In the genomic region with DNA sequence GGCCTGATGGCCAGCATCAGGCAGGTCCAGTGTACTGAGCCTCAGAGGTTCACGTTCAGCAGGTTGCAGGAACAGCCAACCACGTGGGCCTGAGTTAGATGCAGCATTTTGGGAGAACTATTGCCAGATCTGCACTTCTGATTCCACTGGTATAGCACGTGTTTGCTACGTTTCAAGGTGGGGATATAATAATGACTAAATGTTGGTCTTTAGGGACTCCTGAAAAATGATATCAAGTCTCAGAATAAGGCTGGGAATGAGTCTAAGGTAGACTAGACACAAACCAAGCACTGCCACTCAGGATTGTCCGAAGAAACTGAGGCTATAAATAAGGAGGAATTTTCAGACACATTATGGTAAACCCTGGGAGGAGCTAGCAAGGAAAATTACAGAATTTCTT, we compare ENCODE assay signal across 14 cellular contexts.
A peak's percentile ranks its signal among the peaks of the same experiment; 100 is the strongest.
DNase-seq lines count a peak whose midpoint lies in the region; ATAC-seq, FAIRE-seq and TF ChIP-seq lines count a peak whose summit lies in the region.
"Had no signal": no experiment of that assay in that cellular context is flagged by ENCODE, and none has a peak within 500 bp of the region (broad histone marks: within the 10 kb centered on the region; RNA-seq: fewer than 3 reads in every experiment).

No MANE protein-coding gene starts in this region.

- H3K9me2 ChIP-seq in PC-9 (ENCODE audit: insufficient read depth) = no peaks in the 10 kb centered on the region

- CTCF ChIA-PET in activated CD4-positive, alpha-beta T cell treated with anti-CD3 and anti-CD28 coated beads for 36 hours (lab: Charles Lee) = interaction anchor here (1.2 to 2.0 kb wide), 2 partner anchors 9 to 108 kb away, joined by 4 to 6 read pairs; no protein-coding TSS in a partner anchor
- CTCF ChIA-PET in activated CD4-positive, alpha-beta T cell treated with anti-CD3 and anti-CD28 coated beads, Interleukin-2, amount 10 ng/mL, durations not matched to agents 7 days and 5 days (lab: Charles Lee) = interaction anchor here (1.1 kb wide), 1 partner anchor 10 kb away, joined by 3 read pairs; no protein-coding TSS in a partner anchor
- CTCF ChIA-PET in PC-9 (lab: Charles Lee) = no interaction called here

- H3K23me2 ChIP-seq in H9 (ENCODE audit: insufficient read length, low read depth, low read length, poor library complexity, severe bottlenecking) = peaks cover 4% of the 10 kb centered on the region

- H2BK15ac ChIP-seq in H9 (ENCODE audit: low read depth, low read length) = no peak overlapping the region

- no peak overlapping the region for H3T11ph ChIP-seq in H9 (ENCODE audit: low read length)

- no peak overlapping the region for H3K18ac ChIP-seq in H9 (ENCODE audit: insufficient read length, low read depth, low read length)

- no peak overlapping the region for H4K91ac ChIP-seq in H9 (ENCODE audit: insufficient read length, low read depth, low read length)

- H3K4me2 ChIP-seq in PC-9 = no peak overlapping the region
- H3K4me2 ChIP-seq in H9 (ENCODE audit: insufficient read depth, insufficient read length, low read length) = no peak overlapping the region

- H2BK5ac ChIP-seq in H9 (ENCODE audit: insufficient read length, low read length) = no peak overlapping the region

- no TSS peak for BruUV-seq in PC-9 (replicated peaks; lab: Mats Ljungman, UMichigan)

- H3K27me3 ChIP-seq in WERI-Rb-1 (ENCODE audit: insufficient read depth, low read depth, severe bottlenecking) (no peaks in the 10 kb centered on the region), PC-9 (ENCODE audit: insufficient read depth, low read depth) (no peaks in the 10 kb centered on the region), H9 (ENCODE audit: insufficient read depth, low read length) (no peaks in the 10 kb centered on the region)
- H3K27me3 ChIP-seq: brain microvascular endothelial cell, foreskin keratinocyte, tibial nerve had no signal

- intact Hi-C loops in activated CD4-positive, alpha-beta T cell treated with anti-CD3 and anti-CD28 coated beads for 36 hours (cut with DNase I, micrococcal nuclease) = no loop called here
- intact Hi-C loops in kidney (cut with DNase I) = no loop called here
- intact Hi-C loops in PC-9 (cut with micrococcal nuclease; ENCODE audit: unreplicated experiment) = no loop called here

- no peak for DNase-seq in activated CD4-positive, alpha-beta T cell treated with anti-CD3 and anti-CD28 coated beads for 36 hours
- DNase-seq in activated CD4-positive, alpha-beta T cell treated with anti-CD3 and anti-CD28 coated beads, Interleukin-2, amount 10 ng/mL, durations not matched to agents 7 days and 5 days = no peak
- no peak for DNase-seq in WERI-Rb-1
- no peak for DNase-seq in kidney
- DNase-seq in NCI-H524 treated with DMSO at 0.1 percent for 48 hours (lab: John Stamatoyannopoulos, UW) = no peak
- no peak for DNase-seq in PC-9
- DNase-seq in H9 = no peak
- DNase-seq: activated naive CD4-positive, alpha-beta T cell; foreskin keratinocyte; SHP77 had no signal

- H3K79me1 ChIP-seq in H9 (ENCODE audit: insufficient read depth, low read depth, low read length, poor library complexity, severe bottlenecking) = no peaks in the 10 kb centered on the region

- H2AK5ac ChIP-seq in H9 (ENCODE audit: insufficient read length, low read length) = no peak overlapping the region

- WGBS in H9 (ENCODE audit: extremely low coverage, insufficient read length, low lambda C conversion rate) = no CpG with 5 or more reads among the region's 5 CpGs

- H3K27ac Mint-ChIP-seq in activated CD4-positive, alpha-beta T cell treated with anti-CD3 and anti-CD28 coated beads for 36 hours = peak overlapping the region; percentile 40
- no peak overlapping the region for H3K27ac Mint-ChIP-seq in activated CD4-positive, alpha-beta T cell treated with anti-CD3 and anti-CD28 coated beads, Interleukin-2, amount 10 ng/mL, durations not matched to agents 7 days and 5 days
- peak overlapping the region; percentile 82 for H3K27ac Mint-ChIP-seq in stimulated activated memory B cell treated with anti-CD40 and anti-IgM and Interleukin-4, amounts not matched to agents 10 μg/mL and 1 μg/mL and 100 μg/mL, for 72 hours
- H3K27ac Mint-ChIP-seq in H9 = peak overlapping the region in 1 of 3 experiments; percentile 10; a peak in 1 of 7 replicates

- H4K20me1 ChIP-seq in PC-9 (ENCODE audit: insufficient read depth) (no peaks in the 10 kb centered on the region), H9 (ENCODE audit: control insufficient read depth, insufficient read depth, insufficient read length) (no peaks in the 10 kb centered on the region)

- ATAC-seq in activated CD4-positive, alpha-beta T cell treated with anti-CD3 and anti-CD28 coated beads for 36 hours = no peak
- no peak for ATAC-seq in stimulated activated memory B cell treated with anti-CD40 and anti-IgM and Interleukin-4, amounts not matched to agents 10 μg/mL and 1 μg/mL and 100 μg/mL, for 72 hours
- ATAC-seq: CD8-positive, alpha-beta T cell; foreskin keratinocyte had no signal

- H2AFZ ChIP-seq in PC-9 = no peak overlapping the region
- H2AFZ ChIP-seq in H9 (ENCODE audit: low read length) = no peak overlapping the region

- H3K4me1 ChIP-seq in kidney (ENCODE audit: control insufficient read depth in 1 of 2, insufficient read depth in 1 of 2, low read depth in 1 of 2, low read length in 2 of 2) (peaks cover 17 to 19% of the 10 kb centered on the region in 2 donors), PC-9 (replicated peaks; ENCODE audit: insufficient read depth) (peaks cover 13% of the 10 kb centered on the region), H9 (ENCODE audit: insufficient read depth, low read length) (no peaks in the 10 kb centered on the region; the same call in 1 of the 2 replicates)

- H3K4me3 Mint-ChIP-seq in activated CD4-positive, alpha-beta T cell treated with anti-CD3 and anti-CD28 coated beads for 36 hours = no peak overlapping the region
- H3K4me3 Mint-ChIP-seq in activated CD4-positive, alpha-beta T cell treated with anti-CD3 and anti-CD28 coated beads, Interleukin-2, amount 10 ng/mL, durations not matched to agents 7 days and 5 days = no peak overlapping the region
- no peak overlapping the region for H3K4me3 Mint-ChIP-seq in stimulated activated memory B cell treated with anti-CD40 and anti-IgM and Interleukin-4, amounts not matched to agents 10 μg/mL and 1 μg/mL and 100 μg/mL, for 72 hours
- no peak overlapping the region; a peak in 1 of 5 replicates for H3K4me3 Mint-ChIP-seq in H9

- H3K36me3 Mint-ChIP-seq in activated CD4-positive, alpha-beta T cell treated with anti-CD3 and anti-CD28 coated beads for 36 hours (ENCODE audit: low read depth) = peaks cover 3% of the 10 kb centered on the region
- H3K36me3 Mint-ChIP-seq in activated CD4-positive, alpha-beta T cell treated with anti-CD3 and anti-CD28 coated beads, Interleukin-2, amount 10 ng/mL, durations not matched to agents 7 days and 5 days (ENCODE audit: low read depth) = peaks cover 55% of the 10 kb centered on the region
- H3K36me3 Mint-ChIP-seq in stimulated activated memory B cell treated with anti-CD40 and anti-IgM and Interleukin-4, amounts not matched to agents 10 μg/mL and 1 μg/mL and 100 μg/mL, for 72 hours = peaks cover 11% of the 10 kb centered on the region
- H3K36me3 Mint-ChIP-seq in H9 (ENCODE audit: insufficient read depth in 1 of 3, low read depth in 3 of 3) = peaks cover 8 to 20% (median 11%) of the 10 kb centered on the region in 3 experiments; a peak in 5 of 7 replicates

- H2BK120ac ChIP-seq in H9 (ENCODE audit: low read depth, low read length, poor library complexity, severe bottlenecking) = no peak overlapping the region

- H3K23ac ChIP-seq in H9 (ENCODE audit: insufficient read length, low read depth, low read length) = no peak overlapping the region

- no peak for TF ChIP-seq CTCF in WERI-Rb-1 (IDR thresholded peaks at IDR 0.05; ENCODE audit: low read depth, low read length)
- no peak for TF ChIP-seq CTCF in kidney (IDR thresholded peaks at IDR 0.05; ENCODE audit: borderline replicate concordance, extremely low read depth, insufficient read depth)
- no peak for TF ChIP-seq CTCF in PC-9 (conservative IDR thresholded peaks at IDR 0.05)
- TF ChIP-seq CTCF in H9 (conservative IDR thresholded peaks at IDR 0.05) = no peak

- H4K8ac ChIP-seq in H9 (replicated peaks; ENCODE audit: insufficient read length, low read depth, low read length) = no peak overlapping the region

- no peak overlapping the region for H4K5ac ChIP-seq in H9 (ENCODE audit: insufficient read length, low read depth, low read length)

- H3K9me3 Mint-ChIP-seq in activated CD4-positive, alpha-beta T cell treated with anti-CD3 and anti-CD28 coated beads for 36 hours (ENCODE audit: low read depth) = no peaks in the 10 kb centered on the region
- no peaks in the 10 kb centered on the region for H3K9me3 Mint-ChIP-seq in activated CD4-positive, alpha-beta T cell treated with anti-CD3 and anti-CD28 coated beads, Interleukin-2, amount 10 ng/mL, durations not matched to agents 7 days and 5 days
- H3K9me3 Mint-ChIP-seq in stimulated activated memory B cell treated with anti-CD40 and anti-IgM and Interleukin-4, amounts not matched to agents 10 μg/mL and 1 μg/mL and 100 μg/mL, for 72 hours = no peaks in the 10 kb centered on the region
- no peaks in the 10 kb centered on the region; a peak in 1 of 5 replicates for H3K9me3 Mint-ChIP-seq in H9
- H3K9me3 Mint-ChIP-seq: CD8-positive, alpha-beta T cell had no signal

- H3K9ac ChIP-seq in kidney (ENCODE audit: low read length in 2 of 2) (no peak overlapping the region), H9 (ENCODE audit: extremely low read depth, insufficient read length, low read length) (no peak overlapping the region)

- no peak for FAIRE-seq in kidney (lab: Jason Lieb, UNC)

- H2BK20ac ChIP-seq in H9 (ENCODE audit: low read depth, low read length, poor library complexity, severe bottlenecking) = no peak overlapping the region

- H3K4ac ChIP-seq in H9 (ENCODE audit: low read depth, low read length) = no peak overlapping the region

- H3K4me3 ChIP-seq in WERI-Rb-1 (ENCODE audit: low read depth, low read length) (no peak overlapping the region), kidney (ENCODE audit: low read length in 2 of 2) (no peak overlapping the region), PC-9 (no peak overlapping the region)

- H3K27ac ChIP-seq in WERI-Rb-1 (peak overlapping the region; percentile 61), kidney (ENCODE audit: low read depth in 2 of 2, low read length in 2 of 2) (peak overlapping the region; percentile 2 to 77), PC-9 (no peak overlapping the region), H9 (ENCODE audit: insufficient read length, low read depth, low read length) (no peak overlapping the region)
- H3K27ac ChIP-seq: brain microvascular endothelial cell, foreskin keratinocyte had no signal

- no peak overlapping the region for H2BK12ac ChIP-seq in H9 (ENCODE audit: insufficient read length, low read depth, low read length)

- H3K79me2 ChIP-seq in PC-9 (ENCODE audit: low read depth) (no peaks in the 10 kb centered on the region), H9 (ENCODE audit: insufficient read depth, low read length) (no peaks in the 10 kb centered on the region)

- H3K9me3 ChIP-seq in WERI-Rb-1 (ENCODE audit: severe bottlenecking) (no peaks in the 10 kb centered on the region), kidney (ENCODE audit: control insufficient read depth in 1 of 2, low read length in 2 of 2) (no peaks in the 10 kb centered on the region), PC-9 (ENCODE audit: insufficient read depth, low read depth) (no peaks in the 10 kb centered on the region), H9 (ENCODE audit: control insufficient read depth, low read depth, low read length) (no peaks in the 10 kb centered on the region)
- H3K9me3 ChIP-seq: tibial nerve had no signal

- POLR2A ChIA-PET in activated CD4-positive, alpha-beta T cell treated with anti-CD3 and anti-CD28 coated beads for 36 hours (lab: Charles Lee) = no interaction called here
- POLR2A ChIA-PET in activated CD4-positive, alpha-beta T cell treated with anti-CD3 and anti-CD28 coated beads, Interleukin-2, amount 10 ng/mL, durations not matched to agents 7 days and 5 days (lab: Charles Lee) = no interaction called here
- POLR2A ChIA-PET in PC-9 (lab: Charles Lee; ENCODE audit: unreplicated experiment) = no interaction called here

- H3K14ac ChIP-seq in H9 (ENCODE audit: insufficient read depth, low read length) = no peak overlapping the region

- peaks cover 33% of the 10 kb centered on the region for H3K4me1 Mint-ChIP-seq in activated CD4-positive, alpha-beta T cell treated with anti-CD3 and anti-CD28 coated beads for 36 hours
- peaks cover 31% of the 10 kb centered on the region for H3K4me1 Mint-ChIP-seq in activated CD4-positive, alpha-beta T cell treated with anti-CD3 and anti-CD28 coated beads, Interleukin-2, amount 10 ng/mL, durations not matched to agents 7 days and 5 days
- H3K4me1 Mint-ChIP-seq in stimulated activated memory B cell treated with anti-CD40 and anti-IgM and Interleukin-4, amounts not matched to agents 10 μg/mL and 1 μg/mL and 100 μg/mL, for 72 hours = peaks cover 44% of the 10 kb centered on the region
- H3K4me1 Mint-ChIP-seq in H9 = peaks cover 75 to 77% of the 10 kb centered on the region in 2 experiments

- no peak overlapping the region for H3K56ac ChIP-seq in H9 (ENCODE audit: insufficient read length, low read depth, low read length)

- no peaks in the 10 kb centered on the region for H3K27me3 Mint-ChIP-seq in activated CD4-positive, alpha-beta T cell treated with anti-CD3 and anti-CD28 coated beads for 36 hours
- H3K27me3 Mint-ChIP-seq in activated CD4-positive, alpha-beta T cell treated with anti-CD3 and anti-CD28 coated beads, Interleukin-2, amount 10 ng/mL, durations not matched to agents 7 days and 5 days = no peaks in the 10 kb centered on the region
- H3K27me3 Mint-ChIP-seq in stimulated activated memory B cell treated with anti-CD40 and anti-IgM and Interleukin-4, amounts not matched to agents 10 μg/mL and 1 μg/mL and 100 μg/mL, for 72 hours = no peaks in the 10 kb centered on the region
- H3K27me3 Mint-ChIP-seq in H9 (ENCODE audit: low read depth) = no peaks in the 10 kb centered on the region

- no peaks in the 10 kb centered on the region for H3F3A ChIP-seq in PC-9 (ENCODE audit: insufficient read depth, low read depth)

- H3K36me3 ChIP-seq in WERI-Rb-1 (peaks cover 46% of the 10 kb centered on the region), kidney (ENCODE audit: control insufficient read depth in 1 of 2, insufficient read depth in 2 of 2, low read length in 2 of 2) (peaks cover 2 to 16% of the 10 kb centered on the region in 2 donors), PC-9 (ENCODE audit: low read depth) (no peaks in the 10 kb centered on the region)
- H3K36me3 ChIP-seq: brain microvascular endothelial cell had no signal

Comparison
In these comparisons a context has a peak if more than half of its experiments do, and no peak if none do; other contexts are left out.
1. H3K27ac ChIP-seq: peak in WERI-Rb-1 (single experiment) and kidney (2 of 2); none in PC-9 (single experiment) and H9 (single experiment).